In the genomic region with DNA sequence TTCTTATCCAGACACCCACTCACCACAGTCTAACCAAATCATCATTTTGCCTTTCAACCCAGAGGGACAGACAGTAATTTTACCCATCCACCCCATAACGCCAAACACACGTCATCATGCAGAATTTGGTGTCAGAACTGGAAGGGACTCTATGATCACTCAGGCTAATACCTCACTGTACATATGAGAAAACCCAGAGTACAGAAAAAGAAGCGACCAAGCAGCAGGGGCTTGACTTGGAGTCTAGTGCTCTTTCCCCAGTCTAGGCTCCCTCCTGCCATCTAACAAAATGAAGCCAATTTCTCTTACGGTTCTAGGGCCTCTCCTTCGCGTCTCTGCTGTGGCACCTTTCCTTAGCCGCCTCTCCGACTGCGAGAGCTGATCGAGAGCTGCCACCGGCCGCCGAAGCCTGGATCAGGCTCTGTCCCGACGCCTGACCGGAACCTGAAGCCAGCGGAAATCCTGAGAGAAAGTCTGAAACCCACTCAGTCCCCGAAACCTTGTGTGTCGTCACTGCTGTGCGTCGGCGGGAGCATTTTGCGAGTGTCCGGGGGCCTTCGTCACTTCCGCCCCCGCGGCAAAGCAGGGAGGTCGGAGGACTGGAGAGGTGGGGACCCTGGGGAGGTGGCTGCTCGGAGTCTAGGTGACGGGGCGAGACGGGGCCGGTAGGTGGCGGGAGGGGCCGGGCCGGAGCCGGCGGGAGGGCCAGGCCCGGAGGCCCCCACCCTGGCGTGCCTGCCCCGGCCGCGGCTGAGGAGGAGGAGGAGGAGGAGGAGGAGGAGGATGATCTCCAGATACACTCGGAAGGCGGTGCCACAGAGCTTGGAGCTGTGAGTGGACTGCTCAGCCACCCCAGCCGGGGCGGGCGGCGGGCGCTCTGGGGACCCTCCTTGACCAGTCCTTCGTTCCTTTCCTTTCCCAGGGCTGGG, we compare ENCODE assay signal across 8 cellular contexts. TPM values are rescaled to one million over a fixed set of nuclear protein-coding genes. Genes with fewer than 3 reads are reported as not detected.
A peak's percentile ranks its signal among the peaks of the same experiment; 100 is the strongest.
DNase-seq lines count a peak whose midpoint lies in the region; ATAC-seq, FAIRE-seq and TF ChIP-seq lines count a peak whose summit lies in the region.

A gene (minus strand): TSS at position 452 of the 929 bp plus-strand sequence. CDS start 4,071 bp downstream, outside the sequence.
A gene (plus strand): TSS at position 563 of the 929 bp plus-strand sequence. CDS start 221 bp downstream, at position 784.

- WGBS in mesodermal cell (ENCODE audit: insufficient coverage in 2 of 2), 2 experiments, result 0 to 1% methylated on average over 28 to 35 of the region's 52 CpGs

- no peaks in the 10 kb centered on the region for H3K4me1 ChIP-seq in HUES48 (ENCODE audit: control insufficient read depth, insufficient read depth, low read length)
- peaks cover 22% of the 10 kb centered on the region for H3K4me1 ChIP-seq in OCI-LY1 (ENCODE audit: insufficient read depth, low read length, severe bottlenecking)
- no peaks in the 10 kb centered on the region for H3K4me1 ChIP-seq in mesodermal cell (ENCODE audit: control insufficient read depth, insufficient read depth, low read length, poor library complexity, severe bottlenecking)

- H4K20me1 ChIP-seq in OCI-LY1 (ENCODE audit: insufficient read depth, low read length), result no peaks in the 10 kb centered on the region

- peak; percentile 96 for DNase-seq in Calu3
- DNase-seq in activated CD8-positive, alpha-beta memory T cell treated with anti-CD3 and anti-CD28 coated beads, Interleukin-2, amount 50 U/mL, for 4 hours, result peak; percentile 93
- DNase-seq in stimulated activated CD8-positive, alpha-beta memory T cell treated with anti-CD3 and anti-CD28 coated beads, Interleukin-15, amount 100 ng/mL, for 4 hours (ENCODE audit: low read depth in 2 of 2), result peak; percentile 87

- TF ChIP-seq CTCF in Calu3 (IDR thresholded peaks at IDR 0.05; ENCODE audit: unreplicated experiment) (peak; percentile 53), OCI-LY1 (IDR thresholded peaks at IDR 0.05; ENCODE audit: low read length) (peak; percentile 32; the same call in 1 of the 2 replicates)

- H3K9me3 ChIP-seq in HUES48 (ENCODE audit: control insufficient read depth, insufficient read depth, low read length) (no peaks in the 10 kb centered on the region), OCI-LY1 (ENCODE audit: low read length) (peaks cover 4% of the 10 kb centered on the region; the same call in 1 of the 2 replicates), mesodermal cell (ENCODE audit: control insufficient read depth, low read length) (no peaks in the 10 kb centered on the region)

- intact Hi-C loops in Calu3 (cut with micrococcal nuclease; ENCODE audit: unreplicated experiment), result no loop called here

- H3K36me3 ChIP-seq in HUES48 (ENCODE audit: control insufficient read depth, insufficient read depth, low read length) (peaks cover 15% of the 10 kb centered on the region), OCI-LY1 (ENCODE audit: insufficient read depth, low read length) (peaks cover 22% of the 10 kb centered on the region), mesodermal cell (ENCODE audit: control insufficient read depth, insufficient read depth, low read length) (peaks cover 19% of the 10 kb centered on the region)

- no TSS peak for BruUV-seq in Calu3 (replicated peaks; lab: Mats Ljungman, UMichigan)

- peak within 1 kb of the TSS; percentile 100 for H3K4me3 Mint-ChIP-seq in Calu3 (ENCODE audit: low read depth, unreplicated experiment)

- H3K4me2 ChIP-seq in OCI-LY1 (ENCODE audit: low read length), result peak within 1 kb of the TSS; percentile 100

- H3K9ac ChIP-seq in HUES48 (ENCODE audit: low read depth, low read length) (peak within 1 kb of the TSS; percentile 91), OCI-LY1 (ENCODE audit: low read length) (peak within 1 kb of the TSS; percentile 96)

- H3K4me1 Mint-ChIP-seq in Calu3 (ENCODE audit: low read depth, unreplicated experiment), result peaks cover 17% of the 10 kb centered on the region

- no peaks in the 10 kb centered on the region for H3K9me2 ChIP-seq in OCI-LY1 (ENCODE audit: low read depth, low read length)

- no peaks in the 10 kb centered on the region for H3K27me3 Mint-ChIP-seq in Calu3 (ENCODE audit: unreplicated experiment)

- CTCF ChIA-PET in Calu3 (lab: Charles Lee), result interaction anchor here (2.2 kb wide), 1 partner anchor 71 kb away, joined by 7 read pairs; a partner anchor contains a TSS

- no peaks in the 10 kb centered on the region for H3K9me3 Mint-ChIP-seq in Calu3 (ENCODE audit: low read depth, unreplicated experiment)

- H3K27me3 ChIP-seq in HUES48 (ENCODE audit: control insufficient read depth, insufficient read depth, low read length) (no peaks in the 10 kb centered on the region), OCI-LY1 (ENCODE audit: insufficient read depth, low read length) (no peaks in the 10 kb centered on the region)

- FAIRE-seq in endometrium (lab: Jason Lieb, UNC), result peak; percentile 89

- peak within 1 kb of the TSS; percentile 100 for H3K27ac Mint-ChIP-seq in Calu3 (ENCODE audit: unreplicated experiment)

- no peaks in the 10 kb centered on the region for H3F3A ChIP-seq in OCI-LY1 (ENCODE audit: insufficient read depth, low read length)

- H3K79me2 ChIP-seq in OCI-LY1 (ENCODE audit: insufficient read depth, low read length), result peaks cover 36% of the 10 kb centered on the region

- ATAC-seq in GM21390 (IDR thresholded peaks at IDR 0.05; ENCODE audit: unreplicated experiment), result peak; percentile 89

- H3K36me3 Mint-ChIP-seq in Calu3 (ENCODE audit: insufficient read depth, unreplicated experiment), result peaks cover 36% of the 10 kb centered on the region

- peak within 1 kb of the TSS; percentile 68; the same call in 1 of the 2 replicates for H2AFZ ChIP-seq in OCI-LY1 (ENCODE audit: low read length)

- H3K27ac ChIP-seq in HUES48 (ENCODE audit: low read depth, low read length) (peak within 1 kb of the TSS; percentile 95), OCI-LY1 (ENCODE audit: low read depth, low read length, poor library complexity, severe bottlenecking) (peak within 1 kb of the TSS; percentile 58), mesodermal cell (ENCODE audit: low read depth, low read length, severe bottlenecking) (peak within 1 kb of the TSS; percentile 93)

- H3K4me3 ChIP-seq in HUES48 (ENCODE audit: low read depth, low read length) (peak within 1 kb of the TSS; percentile 99), OCI-LY1 (ENCODE audit: low read depth, low read length, poor library complexity, severe bottlenecking) (peak within 1 kb of the TSS; percentile 98), mesodermal cell (ENCODE audit: extremely low read depth, insufficient read depth, low read length, poor library complexity, severe bottlenecking) (peak within 1 kb of the TSS; percentile 63)

RNA-seq across cellular contexts. Expression of the first gene that starts in this region (rescaled TPM):
- total RNA-seq in Calu3 (2022), result 28.1 and 29.1 TPM in 2 replicates
- 43.1 TPM for polyA plus RNA-seq in mesodermal cell (2013, experiment 1 of 2)
- 34.7 TPM for polyA plus RNA-seq in mesodermal cell (2013, experiment 2 of 2)

RNA-seq across cellular contexts. Expression of the second gene that starts in this region (rescaled TPM):
- 27.0 and 31.5 TPM in 2 replicates for total RNA-seq in Calu3 (2022)
- 31.6 TPM for polyA plus RNA-seq in mesodermal cell (2013, experiment 1 of 2)
- polyA plus RNA-seq in mesodermal cell (2013, experiment 2 of 2), result 30.4 TPM

Comparison
In these comparisons a context has a peak if more than half of its experiments do, and no peak if none do; other contexts are left out.
1. Peak in every context shown above with its lines: DNase-seq, ATAC-seq, H3K4me3 ChIP-seq and H3K27ac ChIP-seq.